Comparison of ENCODE assay signal across 23 cellular contexts in genomic region chr17:15912416-15912955, GRCh38. TPM values are rescaled to one million over a fixed set of nuclear protein-coding genes. Genes with fewer than 3 reads are reported as not detected.
"Had no signal": no experiment of that assay in that cellular context is flagged by ENCODE, and none has a peak within 500 bp of the region (broad histone marks: within the 10 kb centered on the region; RNA-seq: fewer than 3 reads in every experiment).

No MANE protein-coding gene starts in this region.

- H3K27ac Mint-ChIP-seq: activated B cell treated with CpG ODN at 0.5 μM for 24 hours; activated CD4-positive, alpha-beta T cell treated with anti-CD3 and anti-CD28 coated beads, Interleukin-2, amount 10 ng/mL, durations not matched to agents 24 days and 14 days; activated naive CD8-positive, alpha-beta T cell treated with anti-CD3 and anti-CD28 coated beads, Interleukin-2, amount 10 ng/mL, durations not matched to agents 7 days and 5 days; activated T-cell treated with anti-CD3 and anti-CD28 coated beads, Interleukin-2, amount 50 U/mL, for 72 hours; activated T-helper 2 cell treated with anti-CD3 and anti-CD28 coated beads, Interferon-gamma antibody, Interleukin-2, Interleukin-4, amounts not matched to agents 10 μg/mL and 5 μg/mL and 100 μg/mL, durations not matched to agents 14 hours and 24 hours and 36 hours; T-helper 17 cell had no signal

- H3K9me3 Mint-ChIP-seq: activated B cell treated with CpG ODN at 0.5 μM for 24 hours; activated CD4-positive, alpha-beta T cell treated with anti-CD3 and anti-CD28 coated beads, Interleukin-2, amount 10 ng/mL, durations not matched to agents 24 days and 14 days; activated naive CD8-positive, alpha-beta T cell treated with anti-CD3 and anti-CD28 coated beads, Interleukin-2, amount 10 ng/mL, durations not matched to agents 7 days and 5 days; activated T-cell treated with anti-CD3 and anti-CD28 coated beads, Interleukin-2, amount 50 U/mL, for 72 hours; activated T-helper 2 cell treated with anti-CD3 and anti-CD28 coated beads, Interferon-gamma antibody, Interleukin-2, Interleukin-4, amounts not matched to agents 10 μg/mL and 5 μg/mL and 100 μg/mL, durations not matched to agents 14 hours and 24 hours and 36 hours had no signal

- H3K4me3 Mint-ChIP-seq: activated B cell treated with CpG ODN at 0.5 μM for 24 hours; activated CD4-positive, alpha-beta T cell treated with anti-CD3 and anti-CD28 coated beads, Interleukin-2, amount 10 ng/mL, durations not matched to agents 24 days and 14 days; activated naive CD8-positive, alpha-beta T cell treated with anti-CD3 and anti-CD28 coated beads, Interleukin-2, amount 10 ng/mL, durations not matched to agents 7 days and 5 days; activated T-cell treated with anti-CD3 and anti-CD28 coated beads, Interleukin-2, amount 50 U/mL, for 72 hours; T-helper 17 cell had no signal

- H3K36me3 ChIP-seq: adrenal gland had no signal

- H3K4me1 Mint-ChIP-seq: activated B cell treated with CpG ODN at 0.5 μM for 24 hours; activated CD4-positive, alpha-beta T cell treated with anti-CD3 and anti-CD28 coated beads, Interleukin-2, amount 10 ng/mL, durations not matched to agents 24 days and 14 days had no signal

- ATAC-seq: activated T-cell treated with anti-CD3 and anti-CD28 coated beads, Interleukin-2, amount 50 U/mL, for 72 hours; T-helper 17 cell had no signal

- H3K4me2 ChIP-seq: PC-9 had no signal

- DNase-seq: activated B cell treated with CpG ODN at 0.5 μM for 24 hours; activated CD4-positive, alpha-beta T cell treated with anti-CD3 and anti-CD28 coated beads for 1 hour; activated CD4-positive, alpha-beta T cell treated with anti-CD3 and anti-CD28 coated beads, Interleukin-2, amount 10 ng/mL, durations not matched to agents 24 days and 14 days; activated CD4-positive, alpha-beta T cell treated with anti-CD3 and anti-CD28 coated beads, Interleukin-2, amount 50 U/mL, for 48 hours; activated CD8-positive, alpha-beta memory T cell treated with anti-CD3 and anti-CD28 coated beads, Interleukin-2, amount 50 U/mL, for 4 hours; activated naive CD4-positive, alpha-beta T cell treated with anti-CD3 and anti-CD28 coated beads, Interleukin-2, amount 50 U/mL, for 16 hours; activated naive CD8-positive, alpha-beta T cell treated with anti-CD3 and anti-CD28 coated beads, Interleukin-2, amount 10 ng/mL, durations not matched to agents 7 days and 5 days; activated T-cell treated with anti-CD3 and anti-CD28 coated beads, Interleukin-2, amount 50 U/mL, for 72 hours; adrenal gland; anterior cingulate cortex; caudate nucleus; KG1; NCI-H1048; NCI-H1417; NCI-H187; NCI-H2081; NCI-H510A treated with DMSO at 0.1 percent for 48 hours; NCI-H69; PC-9; SHP77 treated with DMSO at 0.1 percent for 48 hours; T-helper 17 cell; T-helper 9 cell had no signal

- H3K9me3 ChIP-seq: adrenal gland had no signal

- H3K36me3 Mint-ChIP-seq: activated naive CD8-positive, alpha-beta T cell treated with anti-CD3 and anti-CD28 coated beads, Interleukin-2, amount 10 ng/mL, durations not matched to agents 7 days and 5 days had no signal

- H3K27ac ChIP-seq: adrenal gland had no signal

- H3K4me3 ChIP-seq: adrenal gland, PC-9 had no signal

- H2AFZ ChIP-seq: PC-9 had no signal

RNA-seq across cellular contexts. Expression of gene ADORA2B, which starts 32.4 kb away (rescaled TPM):
- total RNA-seq: activated B cell treated with CpG ODN at 0.5 μM for 24 hours had no signal
